36 cellular contexts compared by ENCODE assay signal in the genomic region with DNA sequence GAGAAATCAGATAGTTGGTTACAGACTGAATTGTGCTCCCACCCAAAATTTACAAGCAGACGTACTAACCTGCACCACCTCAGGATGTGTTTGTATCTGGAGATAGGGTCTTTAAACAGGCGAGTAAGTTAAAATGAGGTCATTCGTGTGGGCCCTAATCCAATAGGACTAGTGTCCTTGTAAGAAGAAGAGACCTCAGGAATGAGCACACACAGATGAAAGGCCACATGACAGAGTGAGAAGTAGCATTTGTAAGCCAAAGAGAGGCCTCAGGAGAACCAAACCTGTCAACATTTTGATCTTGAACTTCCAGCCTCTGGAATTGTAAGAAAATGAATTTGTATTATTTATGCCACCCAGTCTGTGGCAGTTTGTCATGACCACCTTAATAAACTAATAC.
"Had no signal": no experiment of that assay in that cellular context is flagged by ENCODE, and none has a peak within 500 bp of the region (broad histone marks: within the 10 kb centered on the region; RNA-seq: fewer than 3 reads in every experiment).

No MANE protein-coding gene starts in this region.

- H3K9me3 Mint-ChIP-seq: activated CD4-positive, alpha-beta T cell treated with anti-CD3 and anti-CD28 coated beads, Interleukin-2, amount 10 ng/mL, durations not matched to agents 24 days and 14 days had no signal

- H3K4me1 ChIP-seq: adrenal gland, body of pancreas, breast epithelium had no signal

- H3K36me3 ChIP-seq: adrenal gland, brain microvascular endothelial cell, breast epithelium had no signal

- H3K9me3 ChIP-seq: adrenal gland had no signal

- H3K4me3 Mint-ChIP-seq: activated B cell treated with CpG ODN at 0.5 μM for 24 hours; activated CD4-positive, alpha-beta memory T cell treated with anti-CD3 and anti-CD28 coated beads for 36 hours; activated CD4-positive, alpha-beta T cell treated with anti-CD3 and anti-CD28 coated beads, Interleukin-2, amount 10 ng/mL, durations not matched to agents 24 days and 14 days; activated CD8-positive, alpha-beta T cell treated with anti-CD3 and anti-CD28 coated beads for 36 hours; activated naive CD4-positive, alpha-beta T cell treated with anti-CD3 and anti-CD28 coated beads for 36 hours; activated naive CD8-positive, alpha-beta T cell treated with anti-CD3 and anti-CD28 coated beads for 36 hours; activated T-cell treated with anti-CD3 and anti-CD28 coated beads, Interleukin-2, amount 50 U/mL, for 4 hours; activated T-cell treated with anti-CD3 and anti-CD28 coated beads, Interleukin-2, amount 50 U/mL, for 72 hours; activated T-helper 1 cell treated with anti-CD3 and anti-CD28 coated beads, Interleukin-12 subunit alpha, Interleukin-12 subunit beta, Interleukin-2, Interleukin-4 antibody, amounts not matched to agents 30 ng/mL and 10 ng/mL and 1 ng/mL, durations not matched to agents 14 hours and 24 hours and 36 hours; activated T-helper 17 cell treated with anti-CD3 and anti-CD28 coated beads, Interleukin-2, amount 50 U/mL, for 72 hours; central memory CD8-positive, alpha-beta T cell; T-helper 1 cell treated with Interleukin-12 subunit alpha and Interleukin-12 subunit beta and Interleukin-4 antibody, amounts not matched to agents 30 μg/mL and 1 μg/mL, for 36 hours; T-helper 2 cell treated with Interferon-gamma antibody and Interleukin-4, amounts not matched to agents 5 μg/mL and 100 μg/mL, for 36 hours had no signal

- DNase-seq: activated B cell treated with CpG ODN at 0.5 μM for 24 hours; activated CD4-positive, alpha-beta memory T cell treated with anti-CD3 and anti-CD28 coated beads for 36 hours; activated CD4-positive, alpha-beta T cell treated with anti-CD3 and anti-CD28 coated beads for 4 hours; activated CD4-positive, alpha-beta T cell treated with anti-CD3 and anti-CD28 coated beads, Interleukin-2, amount 10 ng/mL, durations not matched to agents 24 days and 14 days; activated CD4-positive, alpha-beta T cell treated with anti-CD3 and anti-CD28 coated beads, Interleukin-2, amount 50 U/mL, for 1 hour; activated CD4-positive, alpha-beta T cell treated with anti-CD3 and anti-CD28 coated beads, Interleukin-2, amount 50 U/mL, for 4 hours; activated CD4-positive, CD25-positive, alpha-beta regulatory T cell treated with anti-CD3 and anti-CD28 coated beads, Interleukin-2, amount 50 U/mL, for 72 hours; activated CD8-positive, alpha-beta memory T cell treated with anti-CD3 and anti-CD28 coated beads, Interleukin-2, amount 50 U/mL, for 4 hours; activated CD8-positive, alpha-beta T cell treated with anti-CD3 and anti-CD28 coated beads for 36 hours; activated effector memory CD4-positive, alpha-beta T cell treated with anti-CD3 and anti-CD28 coated beads, Interleukin-2, amount 50 U/mL, for 16 hours; activated gamma-delta T cell treated with Interleukin-2 at 50 U/mL for 16 hours; activated naive CD4-positive, alpha-beta T cell; activated naive CD4-positive, alpha-beta T cell treated with anti-CD3 and anti-CD28 coated beads for 36 hours; activated naive CD4-positive, alpha-beta T cell treated with anti-CD3 and anti-CD28 coated beads, Interleukin-2, amount 50 U/mL, for 16 hours; activated naive CD8-positive, alpha-beta T cell treated with anti-CD3 and anti-CD28 coated beads for 36 hours; activated T-cell treated with anti-CD3 and anti-CD28 coated beads for 4 hours; activated T-cell treated with anti-CD3 and anti-CD28 coated beads, Interleukin-2, amount 50 U/mL, for 1 hour; activated T-cell treated with anti-CD3 and anti-CD28 coated beads, Interleukin-2, amount 50 U/mL, for 4 hours; activated T-cell treated with anti-CD3 and anti-CD28 coated beads, Interleukin-2, amount 50 U/mL, for 72 hours; adrenal gland; amniotic stem cell; aorta; body of pancreas; brain microvascular endothelial cell; caudate nucleus; T-helper 1 cell; T-helper 2 cell; T-helper 9 cell had no signal

- H3K27me3 ChIP-seq: adrenal gland, body of pancreas, brain microvascular endothelial cell, breast epithelium had no signal

- H3K27me3 Mint-ChIP-seq: activated B cell treated with CpG ODN at 0.5 μM for 24 hours; activated CD4-positive, alpha-beta memory T cell treated with anti-CD3 and anti-CD28 coated beads for 36 hours; activated CD4-positive, alpha-beta T cell treated with anti-CD3 and anti-CD28 coated beads, Interleukin-2, amount 10 ng/mL, durations not matched to agents 24 days and 14 days; activated CD8-positive, alpha-beta T cell treated with anti-CD3 and anti-CD28 coated beads for 36 hours; activated naive CD8-positive, alpha-beta T cell treated with anti-CD3 and anti-CD28 coated beads for 36 hours; activated T-helper 17 cell treated with anti-CD3 and anti-CD28 coated beads, Interleukin-2, amount 50 U/mL, for 72 hours; central memory CD8-positive, alpha-beta T cell had no signal

- ATAC-seq: activated CD8-positive, alpha-beta T cell treated with anti-CD3 and anti-CD28 coated beads for 36 hours; activated naive CD4-positive, alpha-beta T cell treated with anti-CD3 and anti-CD28 coated beads, Interleukin-2, amount 50 U/mL, for 72 hours; activated T-cell treated with anti-CD3 and anti-CD28 coated beads, Interleukin-2, amount 50 U/mL, for 4 hours; activated T-cell treated with anti-CD3 and anti-CD28 coated beads, Interleukin-2, amount 50 U/mL, for 72 hours; activated T-helper 17 cell treated with anti-CD3 and anti-CD28 coated beads, Interleukin-2, amount 50 U/mL, for 72 hours; body of pancreas had no signal

- H3K4me1 Mint-ChIP-seq: activated B cell treated with CpG ODN at 0.5 μM for 24 hours; activated CD4-positive, alpha-beta T cell treated with anti-CD3 and anti-CD28 coated beads, Interleukin-2, amount 10 ng/mL, durations not matched to agents 24 days and 14 days; activated naive CD8-positive, alpha-beta T cell treated with anti-CD3 and anti-CD28 coated beads for 36 hours; activated T-helper 17 cell treated with anti-CD3 and anti-CD28 coated beads, Interleukin-2, amount 50 U/mL, for 72 hours; central memory CD8-positive, alpha-beta T cell had no signal

- H3K4me3 ChIP-seq: adrenal gland, body of pancreas, breast epithelium had no signal

- H3K27ac Mint-ChIP-seq: activated B cell treated with CpG ODN at 0.5 μM for 24 hours; activated CD4-positive, alpha-beta memory T cell treated with anti-CD3 and anti-CD28 coated beads for 36 hours; activated CD4-positive, alpha-beta T cell treated with anti-CD3 and anti-CD28 coated beads, Interleukin-2, amount 10 ng/mL, durations not matched to agents 24 days and 14 days; activated CD8-positive, alpha-beta T cell treated with anti-CD3 and anti-CD28 coated beads for 36 hours; activated naive CD4-positive, alpha-beta T cell treated with anti-CD3 and anti-CD28 coated beads for 36 hours; activated naive CD4-positive, alpha-beta T cell treated with anti-CD3 and anti-CD28 coated beads, Interleukin-2, amount 50 U/mL, for 72 hours; activated naive CD8-positive, alpha-beta T cell treated with anti-CD3 and anti-CD28 coated beads for 36 hours; activated T-cell treated with anti-CD3 and anti-CD28 coated beads, Interleukin-2, amount 50 U/mL, for 72 hours; activated T-helper 1 cell treated with anti-CD3 and anti-CD28 coated beads, Interleukin-12 subunit alpha, Interleukin-12 subunit beta, Interleukin-2, Interleukin-4 antibody, amounts not matched to agents 30 ng/mL and 10 ng/mL and 1 ng/mL, durations not matched to agents 14 hours and 24 hours and 36 hours; activated T-helper 17 cell treated with anti-CD3 and anti-CD28 coated beads, Interleukin-2, amount 50 U/mL, for 72 hours; T-helper 1 cell treated with Interleukin-12 subunit alpha and Interleukin-12 subunit beta and Interleukin-4 antibody, amounts not matched to agents 30 μg/mL and 1 μg/mL, for 36 hours; T-helper 2 cell treated with Interferon-gamma antibody and Interleukin-4, amounts not matched to agents 5 μg/mL and 100 μg/mL, for 36 hours had no signal

- H3K27ac ChIP-seq: adrenal gland, body of pancreas, brain microvascular endothelial cell, breast epithelium, VCaP had no signal

- H3K36me3 Mint-ChIP-seq: activated CD4-positive, alpha-beta memory T cell treated with anti-CD3 and anti-CD28 coated beads for 36 hours; activated naive CD4-positive, alpha-beta T cell treated with anti-CD3 and anti-CD28 coated beads, Interleukin-2, amount 50 U/mL, for 72 hours; activated naive CD8-positive, alpha-beta T cell treated with anti-CD3 and anti-CD28 coated beads for 36 hours had no signal
